In genomic region chr5:1325870-1326546, GRCh38 we compare ENCODE assay signal across 12 cellular contexts. TPM values are rescaled to one million over a fixed set of nuclear protein-coding genes. Genes with fewer than 3 reads are reported as not detected.
DNase-seq lines count a peak whose midpoint lies in the region; ATAC-seq and TF ChIP-seq lines count a peak whose summit lies in the region.
"Had no signal": no experiment of that assay in that cellular context is flagged by ENCODE, and none has a peak within 500 bp of the region (broad histone marks: within the 10 kb centered on the region; RNA-seq: fewer than 3 reads in every experiment).

No MANE protein-coding gene starts in this region.

- H2AFZ ChIP-seq in mesenchymal stem cell (ENCODE audit: low read depth, low read length) = no peak overlapping the region

- H3K27ac ChIP-seq in mesenchymal stem cell (ENCODE audit: low read length, poor library complexity, severe bottlenecking) = peak overlapping the region; percentile 89

- H2BK15ac ChIP-seq in mesenchymal stem cell (ENCODE audit: low read depth, poor library complexity, severe bottlenecking) = no peak overlapping the region

- H2BK120ac ChIP-seq in mesenchymal stem cell (ENCODE audit: low read depth, low read length) = no peak overlapping the region

- H3K4me3 ChIP-seq in AG10803 (ENCODE audit: low read length) (no peak overlapping the region), mesenchymal stem cell (ENCODE audit: insufficient read depth in 1 of 2, low read depth in 1 of 2, low read length in 2 of 2) (no peak overlapping the region)

- H3K4me2 ChIP-seq in mesenchymal stem cell (ENCODE audit: low read length, poor library complexity, severe bottlenecking) = no peak overlapping the region

- H2BK12ac ChIP-seq in mesenchymal stem cell (ENCODE audit: low read length in 2 of 2) = no peak overlapping the region

- DNase-seq in AG10803 (ENCODE audit: low read depth) (peak; percentile 83), GM04503 (ENCODE audit: low read depth) (peak; percentile 63), amniotic epithelial cell (ENCODE audit: low read depth) (peak; percentile 6), mesenchymal stem cell (peak; percentile 62), NCI-H2196 (lab: John Stamatoyannopoulos, UW; ENCODE audit: unreplicated experiment) (no peak), GM20000 (ENCODE audit: low spot score) (no peak), globus pallidus (ENCODE audit: low spot score) (no peak)
- DNase-seq: DMS 273 treated with DMSO at 0.1 percent for 48 hours; midbrain; NCI-H69; stimulated activated CD8-positive, alpha-beta memory T cell treated with anti-CD3 and anti-CD28 coated beads, Interleukin-4, amount 100 ng/mL, for 48 hours had no signal

- H4K91ac ChIP-seq in mesenchymal stem cell (ENCODE audit: low read length) = no peak overlapping the region

- peaks cover 6% of the 10 kb centered on the region for H3K4me1 ChIP-seq in mesenchymal stem cell (ENCODE audit: control insufficient read depth, insufficient read depth, low read depth, low read length)

- peak overlapping the region; percentile 14 for H4K8ac ChIP-seq in mesenchymal stem cell (ENCODE audit: low read length)

- peak overlapping the region; percentile 37 for H2AK5ac ChIP-seq in mesenchymal stem cell (ENCODE audit: low read length, severe bottlenecking)

- H3K9ac ChIP-seq in mesenchymal stem cell (ENCODE audit: low read length) = no peak overlapping the region

- no peak overlapping the region for H3K4ac ChIP-seq in mesenchymal stem cell (ENCODE audit: low read depth in 1 of 2, low read length in 2 of 2)

- peaks cover 23% of the 10 kb centered on the region for H3K79me1 ChIP-seq in mesenchymal stem cell (replicated peaks; ENCODE audit: low read length, poor library complexity, severe bottlenecking)

- H3K9me3 ChIP-seq in mesenchymal stem cell (ENCODE audit: control insufficient read depth, low read length) = no peaks in the 10 kb centered on the region

- no peak for ATAC-seq in GM21576 (IDR thresholded peaks at IDR 0.05; ENCODE audit: unreplicated experiment)

- H3K23ac ChIP-seq in mesenchymal stem cell (ENCODE audit: low read length in 2 of 2) = no peak overlapping the region

- H3K18ac ChIP-seq in mesenchymal stem cell (ENCODE audit: low read depth in 1 of 2, low read length in 2 of 2) = no peak overlapping the region

- TF ChIP-seq CTCF in AG10803 (conservative IDR thresholded peaks at IDR 0.05; ENCODE audit: low read length) = no peak
- TF ChIP-seq CTCF in GM20000 (IDR thresholded peaks at IDR 0.05; ENCODE audit: extremely low read depth, missing control alignments) = no peak

- peaks cover 54 to 72% of the 10 kb centered on the region in 2 experiments for H3K36me3 ChIP-seq in mesenchymal stem cell (ENCODE audit: control insufficient read depth in 1 of 2, insufficient read depth in 2 of 2, low read depth in 1 of 2, low read length in 2 of 2)

- 80% methylated on average over 22 of the region's 22 CpGs for WGBS in mesenchymal stem cell

- H3K14ac ChIP-seq in mesenchymal stem cell (ENCODE audit: low read length in 2 of 2) = no peak overlapping the region

- H2BK5ac ChIP-seq in mesenchymal stem cell (ENCODE audit: low read depth, low read length, poor library complexity, severe bottlenecking) = no peak overlapping the region

- no peaks in the 10 kb centered on the region for H3K27me3 ChIP-seq in mesenchymal stem cell (ENCODE audit: control insufficient read depth in 1 of 2, insufficient read depth in 1 of 2, low read length in 2 of 2)

RNA-seq across cellular contexts. Expression of gene CLPTM1L, which starts 18.9 kb away (rescaled TPM):
- 63.5 TPM for polyA plus RNA-seq in mesenchymal stem cell (2013, experiment 1 of 2)
- 62.4 TPM for polyA plus RNA-seq in mesenchymal stem cell (2013, experiment 2 of 2)

RNA-seq across cellular contexts. Expression of gene TERT, which starts 31.1 kb away (rescaled TPM):
- polyA plus RNA-seq in mesenchymal stem cell (2013, experiment 1 of 2) = not detected
- polyA plus RNA-seq in mesenchymal stem cell (2013, experiment 2 of 2) = not detected

Comparison
In these comparisons a context has a peak if more than half of its experiments do, and no peak if none do; other contexts are left out.
1. DNase-seq: peak in AG10803 (single experiment), GM04503 (single experiment), amniotic epithelial cell (single experiment) and mesenchymal stem cell (single experiment); none in NCI-H2196 (single experiment), GM20000 (single experiment) and globus pallidus (single experiment).